Comparison of ENCODE assay signal across 1 cellular context in genomic region chr9:130712564-130713285, GRCh38.
TF ChIP-seq lines count a peak whose summit lies in the region.

No MANE protein-coding gene starts in this region.

TF ChIP-seq in neural cell, 6 proteins besides CTCF, POLR2A, EP300 and RAD21 (continued from another document):
- TF ChIP-seq EZH2 (IDR thresholded peaks at IDR 0.05; ENCODE audit: borderline replicate concordance, insufficient read depth, low read length, poor library complexity, severe bottlenecking) (no peak), POLR2AphosphoS5 (IDR thresholded peaks at IDR 0.05) (peak; percentile 77)
